1 cellular context compared by ENCODE assay signal in the genomic region with DNA sequence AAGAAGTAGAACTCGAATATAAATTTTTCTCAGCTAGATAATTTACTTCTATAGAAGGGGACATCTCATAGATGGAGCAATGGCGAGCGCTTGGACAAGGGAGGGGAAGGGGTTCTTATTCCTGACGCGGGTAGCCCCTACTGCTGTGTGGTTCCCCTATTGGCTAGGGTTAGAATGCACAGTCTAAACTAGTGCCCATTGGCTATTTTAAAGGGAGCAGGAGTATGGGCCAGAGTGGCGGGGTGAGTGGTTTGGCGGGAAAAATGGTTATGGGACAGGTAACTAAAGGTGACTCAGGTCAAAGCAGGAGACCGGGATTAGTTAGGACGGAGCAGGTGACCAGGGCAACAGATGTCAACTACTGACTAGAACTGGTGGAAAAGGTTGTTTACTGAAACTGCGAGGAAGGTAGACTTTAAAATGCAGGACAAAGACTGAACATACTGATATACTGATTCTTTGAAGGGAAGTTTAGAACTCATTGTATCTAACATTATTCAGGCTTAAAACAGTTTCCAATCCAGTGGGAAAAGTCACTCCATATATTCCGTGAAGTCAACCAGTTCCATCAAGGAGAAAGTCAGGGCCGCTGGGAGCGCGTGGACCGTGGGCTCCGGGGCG.
TF ChIP-seq lines count a peak whose summit lies in the region.

No MANE protein-coding gene starts in this region.

TF ChIP-seq in HepG2, 621 proteins besides CTCF, POLR2A, EP300 and RAD21:
- TF ChIP-seq ZNF230 (CRISPR knock-in tag; IDR thresholded peaks at IDR 0.05): peak; percentile 37; the same call in 1 of the 2 replicates
- TF ChIP-seq NFYB (CRISPR knock-in tag; IDR thresholded peaks at IDR 0.05): peak; percentile 24; the same call in 1 of the 2 replicates
- 0 out of 2 replicates have a peak, but pooled peaks have one; percentile 34 for TF ChIP-seq TARDBP (CRISPR knock-in tag; IDR thresholded peaks at IDR 0.05)
- no peak for TF ChIP-seq ZNF784 (CRISPR knock-in tag; IDR thresholded peaks at IDR 0.05; ENCODE audit: borderline replicate concordance)
- no peak for TF ChIP-seq TFDP1 (CRISPR knock-in tag; IDR thresholded peaks at IDR 0.05; ENCODE audit: borderline replicate concordance)
- TF ChIP-seq, protein P1, sequence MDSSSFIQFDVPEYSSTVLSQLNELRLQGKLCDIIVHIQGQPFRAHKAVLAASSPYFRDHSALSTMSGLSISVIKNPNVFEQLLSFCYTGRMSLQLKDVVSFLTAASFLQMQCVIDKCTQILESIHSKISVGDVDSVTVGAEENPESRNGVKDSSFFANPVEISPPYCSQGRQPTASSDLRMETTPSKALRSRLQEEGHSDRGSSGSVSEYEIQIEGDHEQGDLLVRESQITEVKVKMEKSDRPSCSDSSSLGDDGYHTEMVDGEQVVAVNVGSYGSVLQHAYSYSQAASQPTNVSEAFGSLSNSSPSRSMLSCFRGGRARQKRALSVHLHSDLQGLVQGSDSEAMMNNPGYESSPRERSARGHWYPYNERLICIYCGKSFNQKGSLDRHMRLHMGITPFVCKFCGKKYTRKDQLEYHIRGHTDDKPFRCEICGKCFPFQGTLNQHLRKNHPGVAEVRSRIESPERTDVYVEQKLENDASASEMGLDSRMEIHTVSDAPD (CRISPR knock-in tag; IDR thresholded peaks at IDR 0.05): 0 out of 2 replicates have a peak, but pooled peaks have one; percentile 31
- TF ChIP-seq CREB1 (IDR thresholded peaks at IDR 0.05): no peak
- peak; percentile 56; the same call in 1 of the 2 replicates for TF ChIP-seq CREB1 (CRISPR knock-in tag; IDR thresholded peaks at IDR 0.05)
- TF ChIP-seq, protein P2, sequence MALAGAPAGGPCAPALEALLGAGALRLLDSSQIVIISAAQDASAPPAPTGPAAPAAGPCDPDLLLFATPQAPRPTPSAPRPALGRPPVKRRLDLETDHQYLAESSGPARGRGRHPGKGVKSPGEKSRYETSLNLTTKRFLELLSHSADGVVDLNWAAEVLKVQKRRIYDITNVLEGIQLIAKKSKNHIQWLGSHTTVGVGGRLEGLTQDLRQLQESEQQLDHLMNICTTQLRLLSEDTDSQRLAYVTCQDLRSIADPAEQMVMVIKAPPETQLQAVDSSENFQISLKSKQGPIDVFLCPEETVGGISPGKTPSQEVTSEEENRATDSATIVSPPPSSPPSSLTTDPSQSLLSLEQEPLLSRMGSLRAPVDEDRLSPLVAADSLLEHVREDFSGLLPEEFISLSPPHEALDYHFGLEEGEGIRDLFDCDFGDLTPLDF (CRISPR knock-in tag; IDR thresholded peaks at IDR 0.05): 0 out of 2 replicates have a peak, but pooled peaks have one; percentile 28
- TF ChIP-seq ZBTB21 (CRISPR knock-in tag; IDR thresholded peaks at IDR 0.05): no peak
- TF ChIP-seq REL (CRISPR knock-in tag; conservative IDR thresholded peaks at IDR 0.05): 0 out of 2 replicates have a peak, but pooled peaks have one; percentile 3
- TF ChIP-seq, protein P3, sequence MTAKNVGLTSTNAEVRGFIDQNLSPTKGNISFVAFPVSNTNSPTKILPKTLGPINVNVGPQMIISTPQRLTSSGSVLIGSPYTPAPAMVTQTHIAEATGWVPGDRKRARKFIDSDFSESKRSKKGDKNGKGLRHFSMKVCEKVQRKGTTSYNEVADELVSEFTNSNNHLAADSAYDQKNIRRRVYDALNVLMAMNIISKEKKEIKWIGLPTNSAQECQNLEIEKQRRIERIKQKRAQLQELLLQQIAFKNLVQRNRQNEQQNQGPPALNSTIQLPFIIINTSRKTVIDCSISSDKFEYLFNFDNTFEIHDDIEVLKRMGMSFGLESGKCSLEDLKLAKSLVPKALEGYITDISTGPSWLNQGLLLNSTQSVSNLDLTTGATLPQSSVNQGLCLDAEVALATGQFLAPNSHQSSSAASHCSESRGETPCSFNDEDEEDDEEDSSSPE (CRISPR knock-in tag; IDR thresholded peaks at IDR 0.05): peak; percentile 49; the same call in 1 of the 2 replicates
- TF ChIP-seq SMAD9 (CRISPR knock-in tag; IDR thresholded peaks at IDR 0.05): no peak
- 0 out of 2 replicates have a peak, but pooled peaks have one; percentile 39 for TF ChIP-seq ZNF543 (CRISPR knock-in tag; IDR thresholded peaks at IDR 0.05)
- TF ChIP-seq NFYC (CRISPR knock-in tag; IDR thresholded peaks at IDR 0.05): peak; percentile 51
- TF ChIP-seq ZBTB33 (CRISPR knock-in tag; IDR thresholded peaks at IDR 0.05): peak; percentile 91
- peak; percentile 14; the same call in 1 of the 2 replicates for TF ChIP-seq ZNF589 (CRISPR knock-in tag; conservative IDR thresholded peaks at IDR 0.05)
- TF ChIP-seq ZEB1 (IDR thresholded peaks at IDR 0.05; ENCODE audit: insufficient replicate concordance, low read depth): peak; percentile 47
- no peak for TF ChIP-seq SAP130 (CRISPR knock-in tag; IDR thresholded peaks at IDR 0.05; ENCODE audit: low read depth)
